ENCODE assay signal across 23 cellular contexts in genomic region chr6:142335415-142335814, GRCh38. TPM values are rescaled to one million over a fixed set of nuclear protein-coding genes. Genes with fewer than 3 reads are reported as not detected.
DNase-seq lines count a peak whose midpoint lies in the region; ATAC-seq and TF ChIP-seq lines count a peak whose summit lies in the region.
"Had no signal": no experiment of that assay in that cellular context is flagged by ENCODE, and none has a peak within 500 bp of the region (broad histone marks: within the 10 kb centered on the region; RNA-seq: fewer than 3 reads in every experiment).

No MANE protein-coding gene starts in this region.

- no peak for TF ChIP-seq EP300 in SK-N-SH (IDR thresholded peaks at IDR 0.05; ENCODE audit: borderline replicate concordance in 1 of 2, low read depth in 1 of 2, low read length in 1 of 2)

- TF ChIP-seq CTCF in SK-N-SH (IDR thresholded peaks at IDR 0.05) (no peak), WTC11 (IDR thresholded peaks at IDR 0.05) (no peak), liver (IDR thresholded peaks at IDR 0.05; ENCODE audit: low read depth, low read length, missing input control) (no peak), smooth muscle cell (IDR thresholded peaks at IDR 0.05; ENCODE audit: borderline replicate concordance, insufficient read depth, poor library complexity, severe bottlenecking) (no peak), prostate gland (IDR thresholded peaks at IDR 0.05) (no peak)

- no peak overlapping the region for H3K4me3 Mint-ChIP-seq in WTC11
- H3K4me3 Mint-ChIP-seq: CD14-positive monocyte; CD4-positive, alpha-beta T cell; CD8-positive, alpha-beta memory T cell had no signal

- ATAC-seq in SK-N-SH treated with all-trans-retinoic acid at 6 μM for 48 hours, result no peak
- ATAC-seq in WTC11, result no peak
- no peak for ATAC-seq in GM21423 (IDR thresholded peaks at IDR 0.05; ENCODE audit: unreplicated experiment)
- ATAC-seq: GM12878 had no signal

- H3K27ac ChIP-seq in SK-N-SH (ENCODE audit: low read depth in 2 of 2, low read length in 1 of 2) (peak overlapping the region; percentile 88 to 93), liver (ENCODE audit: low read depth in 1 of 2, low read length in 2 of 2) (peak overlapping the region; percentile 55 to 73), smooth muscle cell (ENCODE audit: low read depth) (no peak overlapping the region), prostate gland (no peak overlapping the region)
- H3K27ac ChIP-seq: 22Rv1; BLaER1 treated with 17β-estradiol and CSF1 and Interleukin-3, amounts not matched to agents 10 nM and 100 nM had no signal

- H3K4me3 ChIP-seq in SK-N-SH (ENCODE audit: low read depth in 2 of 2, low read length in 1 of 2) (no peak overlapping the region), liver (ENCODE audit: low read depth in 1 of 3, low read length in 3 of 3) (no peak overlapping the region), smooth muscle cell (no peak overlapping the region), prostate gland (no peak overlapping the region)
- H3K4me3 ChIP-seq: BLaER1 treated with 17β-estradiol and CSF1 and Interleukin-3, amounts not matched to agents 10 nM and 100 nM; GM12878 had no signal

- no peak overlapping the region; the same call in 1 of the 2 replicates for H2AFZ ChIP-seq in SK-N-SH (ENCODE audit: low read depth)
- H2AFZ ChIP-seq in smooth muscle cell (ENCODE audit: low read depth), result peak overlapping the region; percentile 16

- no peak overlapping the region for H3K27ac Mint-ChIP-seq in WTC11
- H3K27ac Mint-ChIP-seq: CD14-positive monocyte; CD4-positive, alpha-beta T cell; CD8-positive, alpha-beta memory T cell had no signal

- no peaks in the 10 kb centered on the region for H3K27me3 Mint-ChIP-seq in WTC11 (ENCODE audit: low read depth)
- H3K27me3 Mint-ChIP-seq: CD4-positive, alpha-beta T cell; CD8-positive, alpha-beta memory T cell had no signal

- peak overlapping the region; percentile 48 for H3K4me2 ChIP-seq in SK-N-SH
- no peak overlapping the region for H3K4me2 ChIP-seq in smooth muscle cell
- H3K4me2 ChIP-seq: BLaER1 treated with 17β-estradiol and CSF1 and Interleukin-3, amounts not matched to agents 10 nM and 100 nM had no signal

- H3K9me3 ChIP-seq in SK-N-SH (no peaks in the 10 kb centered on the region), liver (ENCODE audit: control insufficient read depth in 4 of 4, low read length in 3 of 4) (no peaks in the 10 kb centered on the region), smooth muscle cell (replicated peaks; ENCODE audit: low read depth) (no peaks in the 10 kb centered on the region), prostate gland (no peaks in the 10 kb centered on the region)
- H3K9me3 ChIP-seq: BE2C; BLaER1 treated with 17β-estradiol and CSF1 and Interleukin-3, amounts not matched to agents 10 nM and 100 nM had no signal

- CTCF ChIA-PET in SK-N-SH (lab: Yijun Ruan, JAX), result no interaction called here
- CTCF ChIA-PET in WTC11 (lab: Charles Lee), result interaction anchor here (1.5 kb wide), 1 partner anchor 11 kb away, joined by 3 read pairs; no protein-coding TSS in a partner anchor

- WGBS in SK-N-SH (ENCODE audit: low lambda C conversion rate), result 8% methylated on average over 2 of the region's 2 CpGs
- 31% methylated on average over 2 of the region's 2 CpGs for WGBS in liver
- 93% methylated on average over 2 of the region's 2 CpGs for WGBS in smooth muscle cell (ENCODE audit: low lambda C conversion rate)
- 82% methylated on average over 2 of the region's 2 CpGs for WGBS in prostate gland

- no peaks in the 10 kb centered on the region for H3K9me2 ChIP-seq in SK-N-SH

- H3K27me3 ChIP-seq in SK-N-SH (ENCODE audit: insufficient read depth) (no peaks in the 10 kb centered on the region), liver (ENCODE audit: control insufficient read depth in 4 of 4, insufficient read depth in 4 of 4, low read length in 3 of 4) (no peaks in the 10 kb centered on the region), smooth muscle cell (ENCODE audit: low read depth) (no peaks in the 10 kb centered on the region), prostate gland (replicated peaks; ENCODE audit: insufficient read depth) (no peaks in the 10 kb centered on the region)
- H3K27me3 ChIP-seq: BE2C; BLaER1 treated with 17β-estradiol and CSF1 and Interleukin-3, amounts not matched to agents 10 nM and 100 nM had no signal

- H3K4me1 ChIP-seq in SK-N-SH (ENCODE audit: control insufficient read depth in 1 of 2, insufficient read depth in 2 of 2, low read depth in 1 of 2, low read length in 1 of 2) (peaks cover 0 to 4% of the 10 kb centered on the region in 2 experiments; a peak in 2 of 4 replicates), liver (ENCODE audit: control insufficient read depth in 4 of 4, insufficient read depth in 4 of 4, low read length in 3 of 4) (peaks cover 10 to 62% (median 38%) of the 10 kb centered on the region in 4 donors), smooth muscle cell (ENCODE audit: low read depth) (peaks cover 12% of the 10 kb centered on the region), prostate gland (replicated peaks) (no peaks in the 10 kb centered on the region)
- H3K4me1 ChIP-seq: BE2C had no signal

- TF ChIP-seq RAD21 in SK-N-SH (IDR thresholded peaks at IDR 0.05; ENCODE audit: low read length) (no peak), liver (IDR thresholded peaks at IDR 0.05) (peak in 1 of 2 donors; percentile 12)

- intact Hi-C loops in prostate gland (cut with DNase I), result no loop called here

- H3K36me3 Mint-ChIP-seq in WTC11, result no peaks in the 10 kb centered on the region
- H3K36me3 Mint-ChIP-seq: CD14-positive monocyte; CD8-positive, alpha-beta memory T cell had no signal

- peaks cover 47% of the 10 kb centered on the region for H3F3A ChIP-seq in SK-N-SH (replicated peaks; ENCODE audit: insufficient read depth)
- no peaks in the 10 kb centered on the region for H3F3A ChIP-seq in smooth muscle cell (ENCODE audit: low read depth)

- H3K79me2 ChIP-seq in SK-N-SH (ENCODE audit: insufficient read depth) (peaks cover 73% of the 10 kb centered on the region), smooth muscle cell (ENCODE audit: low read depth) (no peaks in the 10 kb centered on the region)

- no peak overlapping the region for H3K9ac ChIP-seq in SK-N-SH
- H3K9ac ChIP-seq in liver (ENCODE audit: low read depth in 1 of 2, low read length in 2 of 2), result no peak overlapping the region
- H3K9ac ChIP-seq in smooth muscle cell (ENCODE audit: low read depth), result no peak overlapping the region
- H3K9ac ChIP-seq: BLaER1 treated with 17β-estradiol and CSF1 and Interleukin-3, amounts not matched to agents 10 nM and 100 nM had no signal

- peaks cover 23% of the 10 kb centered on the region for H3K4me1 Mint-ChIP-seq in WTC11
- H3K4me1 Mint-ChIP-seq: CD14-positive monocyte had no signal

- H3K36me3 ChIP-seq in SK-N-SH (replicated peaks in 1 of 2; ENCODE audit: control insufficient read depth in 1 of 2, insufficient read depth in 2 of 2, low read length in 1 of 2), result no peaks in the 10 kb centered on the region
- H3K36me3 ChIP-seq in liver (ENCODE audit: control insufficient read depth in 4 of 4, insufficient read depth in 3 of 4, low read depth in 1 of 4, low read length in 3 of 4), result no peaks in the 10 kb centered on the region
- H3K36me3 ChIP-seq in smooth muscle cell (ENCODE audit: low read depth), result no peaks in the 10 kb centered on the region
- no peaks in the 10 kb centered on the region for H3K36me3 ChIP-seq in prostate gland
- H3K36me3 ChIP-seq: BE2C; BLaER1 treated with 17β-estradiol and CSF1 and Interleukin-3, amounts not matched to agents 10 nM and 100 nM had no signal

- DNase-seq in SK-N-SH, result no peak
- no peak for DNase-seq in WTC11 (ENCODE audit: low spot score)
- DNase-seq in smooth muscle cell (lab: John Stamatoyannopoulos, UW; ENCODE audit: unreplicated experiment), result no peak
- DNase-seq in HUDEP-2 (lab: John Stamatoyannopoulos, UW; ENCODE audit: unreplicated experiment in 76 of 76), result no peak
- DNase-seq in prostate gland (ENCODE audit: low spot score), result no peak
- DNase-seq: ACHN; AML-193; BE2C; CD4-positive, alpha-beta T cell; CD8-positive, alpha-beta memory T cell; DMS 273 treated with DMSO at 0.1 percent for 48 hours; DMS79; EL; GDM1; GOT3; HCEC 1CT had no signal

- H3K9me3 Mint-ChIP-seq in WTC11, result no peaks in the 10 kb centered on the region
- H3K9me3 Mint-ChIP-seq: CD4-positive, alpha-beta T cell; CD8-positive, alpha-beta memory T cell had no signal

- TF ChIP-seq POLR2A in prostate gland (IDR thresholded peaks at IDR 0.05), result no peak

- no peaks in the 10 kb centered on the region for H4K20me1 ChIP-seq in SK-N-SH (ENCODE audit: insufficient read depth)
- H4K20me1 ChIP-seq in smooth muscle cell (ENCODE audit: low read depth), result no peaks in the 10 kb centered on the region
- H4K20me1 ChIP-seq: BLaER1 treated with 17β-estradiol and CSF1 and Interleukin-3, amounts not matched to agents 10 nM and 100 nM had no signal

- POLR2A ChIA-PET in SK-N-SH (lab: Yijun Ruan, JAX) (no interaction called here), WTC11 (lab: Charles Lee) (no interaction called here)

TF ChIP-seq in SK-N-SH, 30 proteins besides CTCF, POLR2A, EP300 and RAD21 (continues in another document):
- no peak for TF ChIP-seq TEAD4 (IDR thresholded peaks at IDR 0.05; ENCODE audit: borderline replicate concordance, insufficient read depth)
- no peak for TF ChIP-seq RCOR1 (IDR thresholded peaks at IDR 0.05; ENCODE audit: low read length)

TF ChIP-seq in SK-N-SH treated with all-trans-retinoic acid at 6 μM for 48 hours, 23 proteins besides CTCF, POLR2A, EP300 and RAD21 (continues in another document):
- TF ChIP-seq ARNTL (CRISPR knock-in tag; IDR thresholded peaks at IDR 0.05; ENCODE audit: borderline replicate concordance, low read depth) (no peak), ZNF8 (CRISPR knock-in tag; IDR thresholded peaks at IDR 0.05) (no peak), RARB (CRISPR knock-in tag; IDR thresholded peaks at IDR 0.05) (no peak), ISL1 (CRISPR knock-in tag; IDR thresholded peaks at IDR 0.05) (no peak)

TF ChIP-seq in WTC11, 78 proteins besides CTCF, POLR2A, EP300 and RAD21:
- TF ChIP-seq ESRRA (CRISPR knock-in tag; IDR thresholded peaks at IDR 0.05; ENCODE audit: borderline replicate concordance) (no peak), HMGA2 (CRISPR knock-in tag; IDR thresholded peaks at IDR 0.05) (no peak), GABPB1 (CRISPR knock-in tag; IDR thresholded peaks at IDR 0.05) (peak; percentile 51)

TF ChIP-seq in liver, 16 proteins besides CTCF, POLR2A, EP300 and RAD21 (continues in another document):
- no peak for TF ChIP-seq MAX (IDR thresholded peaks at IDR 0.05)
- TF ChIP-seq JUND (IDR thresholded peaks at IDR 0.05), result peak; percentile 23 to 28
- TF ChIP-seq FOXA1 (IDR thresholded peaks at IDR 0.05), result peak; percentile 78
- TF ChIP-seq NR2F2 (IDR thresholded peaks at IDR 0.05), result peak; percentile 22

RNA-seq across cellular contexts. Expression of gene ADGRG6, which starts 33.6 kb away (rescaled TPM):
- polyA plus RNA-seq in SK-N-SH (2012; rRNA removed) (61.5 and 91.8 TPM in 2 replicates), liver (10 to 100 TPM; 18.7 to 33.6 TPM), smooth muscle cell (0.77 and 3.9 TPM in 2 replicates)
- polyA plus RNA-seq in SK-N-SH (2012; cell fraction: cytosol; rRNA removed), result 83.4 and 84.3 TPM in 2 replicates
- 78.5 and 178 TPM in 2 replicates for polyA plus RNA-seq in SK-N-SH (2012; cell fraction: nucleus; rRNA removed)
- total RNA-seq in WTC11 (2021) (3.3 to 6.1 TPM (median 5.3 TPM) in 3 replicates), liver (100 to 1,000 TPM in 1 of 2 donors, 10 to 100 TPM in 1; 57.8 to 110 TPM), smooth muscle cell (11.3 and 14.2 TPM in 2 replicates), prostate gland (10 to 100 TPM; 13.5 to 18.0 TPM)
- polyA plus RNA-seq: CD8-positive, alpha-beta memory T cell had no signal

Comparison
In these comparisons a context has a peak if more than half of its experiments do, and no peak if none do; other contexts are left out.
1. H3K27ac ChIP-seq: peak in SK-N-SH (2 of 2) and liver (2 of 2); none in smooth muscle cell (single experiment) and prostate gland (0 of 2).